In the genomic region with DNA sequence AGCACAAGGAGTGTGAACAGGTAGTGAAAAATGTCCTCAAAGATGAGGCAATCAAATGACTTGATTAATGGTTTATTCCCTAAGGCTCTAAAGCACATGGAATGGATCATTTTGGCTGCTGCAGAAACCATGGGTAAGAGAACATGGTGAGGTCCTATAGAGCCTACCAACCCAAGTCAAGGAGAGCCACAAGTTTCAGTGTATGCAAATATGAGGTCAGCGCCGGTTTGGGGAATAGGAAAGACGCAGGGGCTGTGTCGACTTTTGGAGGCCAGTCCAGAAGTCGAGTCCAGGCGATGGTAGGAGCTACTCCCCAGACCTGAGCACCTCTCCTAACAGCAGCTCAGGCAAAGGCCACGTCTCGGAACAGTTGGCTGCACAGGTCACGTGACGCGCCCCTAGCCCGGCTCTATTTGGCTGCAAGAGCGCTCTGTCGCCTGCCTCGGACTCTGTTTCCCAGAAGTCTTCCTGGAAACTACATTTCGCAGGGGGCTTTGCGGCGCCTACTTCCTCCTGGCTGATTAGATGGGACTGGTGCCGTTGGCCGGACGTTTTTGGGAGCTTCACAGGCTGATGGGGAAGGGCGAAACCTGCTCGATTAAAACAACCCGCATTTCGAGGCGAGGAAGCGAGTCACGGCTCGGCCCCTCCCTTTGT, we compare ENCODE assay signal across 8 cellular contexts.
DNase-seq lines count a peak whose midpoint lies in the region; ATAC-seq and TF ChIP-seq lines count a peak whose summit lies in the region.

No MANE protein-coding gene starts in this region.

- peak; percentile 78 for ATAC-seq in SK-N-SH treated with all-trans-retinoic acid at 6 μM for 48 hours
- ATAC-seq in Right ventricle myocardium superior (ENCODE audit: poor library complexity) = peak; percentile 94

- no peaks in the 10 kb centered on the region for H3K36me3 ChIP-seq in GM23248 (ENCODE audit: low read depth)
- no peaks in the 10 kb centered on the region for H3K36me3 ChIP-seq in ovary
- no peaks in the 10 kb centered on the region for H3K36me3 ChIP-seq in thymus (ENCODE audit: control insufficient read depth, insufficient read depth)

- WGBS in GM23248 (ENCODE audit: low coverage in 1 of 2, low lambda C conversion rate in 2 of 2, missing lambda C conversion rate in 2 of 2), 2 experiments = 5 to 6% methylated on average over 29 of the region's 29 CpGs
- 3 to 8% (median 6%) methylated on average over 21 to 29 of the region's 29 CpGs for WGBS in ovary, 3 donors
- WGBS in thymus = 9% methylated on average over 29 of the region's 29 CpGs

- peak overlapping the region; percentile 91 for H3K27ac Mint-ChIP-seq in activated naive CD8-positive, alpha-beta T cell treated with anti-CD3 and anti-CD28 coated beads for 36 hours

- H3K4me1 ChIP-seq in GM23248 (ENCODE audit: insufficient read depth) = no peaks in the 10 kb centered on the region
- H3K4me1 ChIP-seq in ovary (ENCODE audit: insufficient read depth) = no peaks in the 10 kb centered on the region
- H3K4me1 ChIP-seq in thymus (ENCODE audit: control insufficient read depth, insufficient read depth, low read length) = no peaks in the 10 kb centered on the region

- peak overlapping the region; percentile 80 for H3K9ac ChIP-seq in GM23248

- H3K27ac ChIP-seq in GM23248 (peak overlapping the region; percentile 6; the same call in 1 of the 2 replicates), ovary (peak overlapping the region; percentile 77 to 95), thymus (ENCODE audit: low read depth) (peak overlapping the region; percentile 91)

- 0 out of 2 replicates have a peak, but pooled peaks cover under 1% of the 10 kb centered on the region for H3K27me3 ChIP-seq in GM23248 (replicated peaks; ENCODE audit: insufficient read depth)
- H3K27me3 ChIP-seq in ovary = no peaks in the 10 kb centered on the region
- H3K27me3 ChIP-seq in thymus (ENCODE audit: control insufficient read depth, insufficient read depth) = peaks cover 3% of the 10 kb centered on the region

- no peaks in the 10 kb centered on the region for H3K9me2 ChIP-seq in GM23248 (ENCODE audit: insufficient read depth)

- TF ChIP-seq EP300 in ovary (IDR thresholded peaks at IDR 0.05) = no peak

- peak overlapping the region; percentile 99 for H3K4me2 ChIP-seq in GM23248 (ENCODE audit: unreplicated experiment)

- H3K9me3 ChIP-seq in GM23248 (ENCODE audit: low read depth) (no peaks in the 10 kb centered on the region), ovary (no peaks in the 10 kb centered on the region), thymus (ENCODE audit: control insufficient read depth) (no peaks in the 10 kb centered on the region)

- H3F3A ChIP-seq in GM23248 (ENCODE audit: insufficient read depth) = no peaks in the 10 kb centered on the region

- peaks cover 1% of the 10 kb centered on the region for H3K27me3 Mint-ChIP-seq in activated naive CD8-positive, alpha-beta T cell treated with anti-CD3 and anti-CD28 coated beads for 36 hours

- in situ Hi-C loops in GM23248 (cut with MboI) = no loop called here

- H3K4me3 Mint-ChIP-seq in activated naive CD8-positive, alpha-beta T cell treated with anti-CD3 and anti-CD28 coated beads for 36 hours = peak overlapping the region; percentile 88

- H3K4me3 ChIP-seq in GM23248 = peak overlapping the region; percentile 94
- peak overlapping the region; percentile 64 for H3K4me3 ChIP-seq in ovary
- H3K4me3 ChIP-seq in thymus (ENCODE audit: low read length) = peak overlapping the region; percentile 74

- no peaks in the 10 kb centered on the region for H3K9me3 Mint-ChIP-seq in activated naive CD8-positive, alpha-beta T cell treated with anti-CD3 and anti-CD28 coated beads for 36 hours

- no peak for TF ChIP-seq POLR2A in ovary (IDR thresholded peaks at IDR 0.05)

- H4K20me1 ChIP-seq in GM23248 (ENCODE audit: insufficient read depth) = no peaks in the 10 kb centered on the region

- peak overlapping the region; percentile 100 for H2AFZ ChIP-seq in GM23248

- intact Hi-C loops in Right ventricle myocardium superior (cut with DNase I) = no loop called here
- intact Hi-C loops in ovary (cut with DNase I) = loop anchor here in 1 of 4 donors (10.0 kb wide), 1 partner anchor 338 kb away; no protein-coding TSS in a partner anchor

- no peaks in the 10 kb centered on the region for H3K79me2 ChIP-seq in GM23248 (ENCODE audit: insufficient read depth)

- DNase-seq in DMS79 (lab: John Stamatoyannopoulos, UW) = peak; percentile 57
- DNase-seq in GM23248 = peak; percentile 60
- DNase-seq in Kasumi-1 (lab: John Stamatoyannopoulos, UW) = peak; percentile 84 to 87
- peak; percentile 76 for DNase-seq in activated naive CD8-positive, alpha-beta T cell treated with anti-CD3 and anti-CD28 coated beads for 36 hours
- DNase-seq in Right ventricle myocardium superior = peak; percentile 93
- DNase-seq in ovary = peak; percentile 84 to 89 (median 87)

- peaks cover 12% of the 10 kb centered on the region for H3K4me1 Mint-ChIP-seq in activated naive CD8-positive, alpha-beta T cell treated with anti-CD3 and anti-CD28 coated beads for 36 hours

- peaks cover 1% of the 10 kb centered on the region for H3K36me3 Mint-ChIP-seq in activated naive CD8-positive, alpha-beta T cell treated with anti-CD3 and anti-CD28 coated beads for 36 hours

- TF ChIP-seq CTCF in ovary (IDR thresholded peaks at IDR 0.05) = no peak

TF ChIP-seq in SK-N-SH treated with all-trans-retinoic acid at 6 μM for 48 hours, 23 proteins besides CTCF, POLR2A, EP300 and RAD21:
- no peak for TF ChIP-seq ESRRG (CRISPR knock-in tag; IDR thresholded peaks at IDR 0.05)
- TF ChIP-seq, protein P1, sequence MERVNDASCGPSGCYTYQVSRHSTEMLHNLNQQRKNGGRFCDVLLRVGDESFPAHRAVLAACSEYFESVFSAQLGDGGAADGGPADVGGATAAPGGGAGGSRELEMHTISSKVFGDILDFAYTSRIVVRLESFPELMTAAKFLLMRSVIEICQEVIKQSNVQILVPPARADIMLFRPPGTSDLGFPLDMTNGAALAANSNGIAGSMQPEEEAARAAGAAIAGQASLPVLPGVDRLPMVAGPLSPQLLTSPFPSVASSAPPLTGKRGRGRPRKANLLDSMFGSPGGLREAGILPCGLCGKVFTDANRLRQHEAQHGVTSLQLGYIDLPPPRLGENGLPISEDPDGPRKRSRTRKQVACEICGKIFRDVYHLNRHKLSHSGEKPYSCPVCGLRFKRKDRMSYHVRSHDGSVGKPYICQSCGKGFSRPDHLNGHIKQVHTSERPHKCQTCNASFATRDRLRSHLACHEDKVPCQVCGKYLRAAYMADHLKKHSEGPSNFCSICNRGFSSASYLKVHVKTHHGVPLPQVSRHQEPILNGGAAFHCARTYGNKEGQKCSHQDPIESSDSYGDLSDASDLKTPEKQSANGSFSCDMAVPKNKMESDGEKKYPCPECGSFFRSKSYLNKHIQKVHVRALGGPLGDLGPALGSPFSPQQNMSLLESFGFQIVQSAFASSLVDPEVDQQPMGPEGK (CRISPR knock-in tag; IDR thresholded peaks at IDR 0.05; ENCODE audit: borderline replicate concordance) = no peak
- 0 out of 2 replicates have a peak, but pooled peaks have one; percentile 18 for TF ChIP-seq SNAI2 (CRISPR knock-in tag; IDR thresholded peaks at IDR 0.05)

Comparison
In these comparisons a context has a peak if more than half of its experiments do, and no peak if none do; other contexts are left out.
1. Peak in every context shown above with its lines: DNase-seq, ATAC-seq, H3K4me3 ChIP-seq and H3K27ac ChIP-seq.
2. H3K27ac ChIP-seq: peak in every context shown above with its lines; median percentile 91 in thymus; 86 in ovary; 6 in GM23248.